Comparison of ENCODE assay signal across 8 cellular contexts in genomic region chr4:168153596-168154440, GRCh38.
DNase-seq lines count a peak whose midpoint lies in the region; ATAC-seq lines count a peak whose summit lies in the region.

No MANE protein-coding gene starts in this region.

- no peak overlapping the region for H3K27ac ChIP-seq in effector memory CD4-positive, alpha-beta T cell (ENCODE audit: insufficient read depth, low read length, poor library complexity, severe bottlenecking)

- H3K4me1 ChIP-seq in effector memory CD4-positive, alpha-beta T cell (ENCODE audit: control insufficient read depth, insufficient read depth, low read length, poor library complexity, severe bottlenecking): no peaks in the 10 kb centered on the region

- no peaks in the 10 kb centered on the region for H3K9me3 ChIP-seq in effector memory CD4-positive, alpha-beta T cell (ENCODE audit: control insufficient read depth, low read length)

- H3K4me3 ChIP-seq in effector memory CD4-positive, alpha-beta T cell (ENCODE audit: insufficient read depth, low read depth, low read length, poor library complexity, severe bottlenecking): no peak overlapping the region

- no peaks in the 10 kb centered on the region for H3K9me3 Mint-ChIP-seq in activated CD8-positive, alpha-beta T cell treated with anti-CD3 and anti-CD28 coated beads, Interleukin-2, amount 10 ng/mL, durations not matched to agents 7 days and 5 days (ENCODE audit: insufficient read depth)

- H3K27me3 Mint-ChIP-seq in activated CD8-positive, alpha-beta T cell treated with anti-CD3 and anti-CD28 coated beads, Interleukin-2, amount 10 ng/mL, durations not matched to agents 7 days and 5 days (ENCODE audit: low read depth): peaks cover 2% of the 10 kb centered on the region

- H3K36me3 Mint-ChIP-seq in activated CD8-positive, alpha-beta T cell treated with anti-CD3 and anti-CD28 coated beads, Interleukin-2, amount 10 ng/mL, durations not matched to agents 7 days and 5 days (ENCODE audit: low read depth): no peaks in the 10 kb centered on the region

- H3K4me1 Mint-ChIP-seq in activated CD8-positive, alpha-beta T cell treated with anti-CD3 and anti-CD28 coated beads, Interleukin-2, amount 10 ng/mL, durations not matched to agents 7 days and 5 days (ENCODE audit: low read depth): peaks cover 4% of the 10 kb centered on the region

- no peaks in the 10 kb centered on the region for H3K27me3 ChIP-seq in effector memory CD4-positive, alpha-beta T cell (replicated peaks; ENCODE audit: control insufficient read depth, insufficient read depth, low read length, poor library complexity, severe bottlenecking)

- CTCF ChIA-PET in activated CD8-positive, alpha-beta T cell treated with anti-CD3 and anti-CD28 coated beads, Interleukin-2, amount 10 ng/mL, durations not matched to agents 7 days and 5 days (lab: Charles Lee): interaction anchor here (1.0 to 1.5 kb wide), 5 partner anchors 9 to 79 kb away, joined by 3 to 12 read pairs (median 4); no protein-coding TSS in a partner anchor

- DNase-seq in C1 segment of cervical spinal cord (lab: John Stamatoyannopoulos, UW): peak in 9 of 14 donors; percentile 1 to 39 (median 5)
- peak; percentile 27 for DNase-seq in NCI-H774 (lab: John Stamatoyannopoulos, UW)
- peak; percentile 71 for DNase-seq in activated CD8-positive, alpha-beta T cell treated with anti-CD3 and anti-CD28 coated beads, Interleukin-2, amount 10 ng/mL, durations not matched to agents 7 days and 5 days
- DNase-seq in effector memory CD4-positive, alpha-beta T cell: peak; percentile 11 to 34 (median 15)
- peak; percentile 19 for DNase-seq in middle frontal gyrus (ENCODE audit: extremely low spot score, low spot score)
- DNase-seq in stimulated activated CD8-positive, alpha-beta memory T cell treated with anti-CD3 and anti-CD28 coated beads, Interleukin-4, amount 100 ng/mL, for 24 hours (ENCODE audit: low read depth): peak; percentile 26

- no peak overlapping the region for H3K27ac Mint-ChIP-seq in activated CD8-positive, alpha-beta T cell treated with anti-CD3 and anti-CD28 coated beads, Interleukin-2, amount 10 ng/mL, durations not matched to agents 7 days and 5 days

- H3K4me3 Mint-ChIP-seq in activated CD8-positive, alpha-beta T cell treated with anti-CD3 and anti-CD28 coated beads, Interleukin-2, amount 10 ng/mL, durations not matched to agents 7 days and 5 days: no peak overlapping the region

- ATAC-seq in GM19328 (IDR thresholded peaks at IDR 0.05; ENCODE audit: unreplicated experiment) (peak; percentile 92), HG03457 (IDR thresholded peaks at IDR 0.05; ENCODE audit: unreplicated experiment) (peak; percentile 63)
- peak; percentile 81 for ATAC-seq in activated CD8-positive, alpha-beta T cell treated with anti-CD3 and anti-CD28 coated beads, Interleukin-2, amount 10 ng/mL, durations not matched to agents 7 days and 5 days

- no peaks in the 10 kb centered on the region for H3K36me3 ChIP-seq in effector memory CD4-positive, alpha-beta T cell (ENCODE audit: control insufficient read depth, insufficient read depth, low read length)

- POLR2A ChIA-PET in activated CD8-positive, alpha-beta T cell treated with anti-CD3 and anti-CD28 coated beads, Interleukin-2, amount 10 ng/mL, durations not matched to agents 7 days and 5 days (lab: Charles Lee): no interaction called here

Comparison
In these comparisons a context has a peak if more than half of its experiments do, and no peak if none do; other contexts are left out.
1. DNase-seq: peak in every context shown above with its lines; median percentile 71 in activated CD8-positive, alpha-beta T cell treated with anti-CD3 and anti-CD28 coated beads, Interleukin-2, amount 10 ng/mL, durations not matched to agents 7 days and 5 days; 27 in NCI-H774; 26 in stimulated activated CD8-positive, alpha-beta memory T cell treated with anti-CD3 and anti-CD28 coated beads, Interleukin-4, amount 100 ng/mL, for 24 hours; 19 in middle frontal gyrus; 15 in effector memory CD4-positive, alpha-beta T cell; 5 in C1 segment of cervical spinal cord.